1 cellular context compared by ENCODE assay signal in genomic region chr1:246012271-246012854, GRCh38.
TF ChIP-seq lines count a peak whose summit lies in the region.

No MANE protein-coding gene starts in this region.

TF ChIP-seq in K562, 482 proteins besides CTCF, POLR2A, EP300 and RAD21 (continued from another document and continues in another):
- 0 out of 2 replicates have a peak, but pooled peaks have one; percentile 49 for TF ChIP-seq CHAMP1 (IDR thresholded peaks at IDR 0.05)
- no peak for TF ChIP-seq SUPT5H (IDR thresholded peaks at IDR 0.05)
- TF ChIP-seq FUS (optimal IDR thresholded peaks at IDR 0.05; ENCODE audit: low read depth, low read length), result no peak
- no peak for TF ChIP-seq POLR3A (IDR thresholded peaks at IDR 0.05; ENCODE audit: borderline replicate concordance, extremely low read depth, insufficient read depth, insufficient read length)
- TF ChIP-seq NR2F6 (CRISPR knock-in tag; IDR thresholded peaks at IDR 0.05), result no peak
- peak; percentile 46; the same call in 1 of the 2 replicates for TF ChIP-seq MTA3 (IDR thresholded peaks at IDR 0.05; ENCODE audit: borderline replicate concordance)
- TF ChIP-seq XRCC3 (IDR thresholded peaks at IDR 0.05), result no peak
- 0 out of 2 replicates have a peak, but pooled peaks have one; percentile 23 for TF ChIP-seq MECOM (CRISPR knock-in tag; IDR thresholded peaks at IDR 0.05)
- TF ChIP-seq FOXK2 (conservative IDR thresholded peaks at IDR 0.05 in 1 of 2, IDR thresholded peaks at IDR 0.05 in 1 of 2; ENCODE audit: low read depth in 2 of 2), result no peak
- TF ChIP-seq MCM5 (IDR thresholded peaks at IDR 0.05; ENCODE audit: low read depth), result no peak
- no peak for TF ChIP-seq ZNF431 (CRISPR knock-in tag; IDR thresholded peaks at IDR 0.05)
- TF ChIP-seq SMAD2 (IDR thresholded peaks at IDR 0.05; ENCODE audit: low read depth, low read length), result no peak
- TF ChIP-seq JUND (IDR thresholded peaks at IDR 0.05; ENCODE audit: borderline replicate concordance, low read depth, low read length), result no peak
- TF ChIP-seq JUND (tag; IDR thresholded peaks at IDR 0.05; ENCODE audit: borderline replicate concordance, low read depth, low read length), result 0 out of 3 replicates have a peak, but pooled peaks have one; percentile 10
- TF ChIP-seq ADNP (tag; IDR thresholded peaks at IDR 0.05), result no peak
- peak in 1 of 2 experiments; percentile 60; a peak in 2 of 4 replicates for TF ChIP-seq MAZ (CRISPR knock-in tag; conservative IDR thresholded peaks at IDR 0.05 in 1 of 2, IDR thresholded peaks at IDR 0.05 in 1 of 2)
- TF ChIP-seq MYNN (IDR thresholded peaks at IDR 0.05), result no peak
- no peak for TF ChIP-seq MYNN (CRISPR knock-in tag; IDR thresholded peaks at IDR 0.05)
- TF ChIP-seq SREBF2 (CRISPR knock-in tag; IDR thresholded peaks at IDR 0.05), result no peak
- TF ChIP-seq ZNF766 (CRISPR knock-in tag; conservative IDR thresholded peaks at IDR 0.05), result 0 out of 2 replicates have a peak, but pooled peaks have one; percentile 56
- no peak for TF ChIP-seq ZNF232 (CRISPR knock-in tag; IDR thresholded peaks at IDR 0.05)
- TF ChIP-seq MYC (IDR thresholded peaks at IDR 0.05; ENCODE audit: low read depth, low read length), result no peak
- TF ChIP-seq MYC (CRISPR knock-in tag; IDR thresholded peaks at IDR 0.05; ENCODE audit: borderline replicate concordance, low read depth), result no peak
- TF ChIP-seq LCOR (CRISPR knock-in tag; IDR thresholded peaks at IDR 0.05), result no peak
- TF ChIP-seq KLF6 (CRISPR knock-in tag; IDR thresholded peaks at IDR 0.05; ENCODE audit: borderline replicate concordance), result no peak
- TF ChIP-seq GTF2F1 (IDR thresholded peaks at IDR 0.05; ENCODE audit: low read depth, low read length), result no peak
- no peak for TF ChIP-seq MYBL2 (IDR thresholded peaks at IDR 0.05; ENCODE audit: low read depth)
- no peak for TF ChIP-seq MYBL2 (CRISPR knock-in tag; IDR thresholded peaks at IDR 0.05; ENCODE audit: borderline replicate concordance)
- 0 out of 2 replicates have a peak, but pooled peaks have one; percentile 13 for TF ChIP-seq CEBPB (tag; IDR thresholded peaks at IDR 0.05)
- TF ChIP-seq ARID2 (IDR thresholded peaks at IDR 0.05), result peak; percentile 76
- TF ChIP-seq ZBTB40 (IDR thresholded peaks at IDR 0.05), result no peak
- TF ChIP-seq ZBTB40 (CRISPR knock-in tag; IDR thresholded peaks at IDR 0.05), result no peak
- peak; percentile 77 for TF ChIP-seq CC2D1A (IDR thresholded peaks at IDR 0.05)
- no peak for TF ChIP-seq FOXP1 (CRISPR knock-in tag; IDR thresholded peaks at IDR 0.05)
- TF ChIP-seq HDGF (IDR thresholded peaks at IDR 0.05), result 0 out of 2 replicates have a peak, but pooled peaks have one; percentile 34
- no peak for TF ChIP-seq ZNF511 (CRISPR knock-in tag; IDR thresholded peaks at IDR 0.05)
- TF ChIP-seq JUN (IDR thresholded peaks at IDR 0.05; ENCODE audit: borderline replicate concordance, low read depth, low read length), result no peak
- no peak for TF ChIP-seq JUN (CRISPR knock-in tag; IDR thresholded peaks at IDR 0.05; ENCODE audit: borderline replicate concordance)
- no peak for TF ChIP-seq BDP1 (IDR thresholded peaks at IDR 0.05; ENCODE audit: insufficient read depth, insufficient read length)
- no peak for TF ChIP-seq SRSF9 (IDR thresholded peaks at IDR 0.05; ENCODE audit: borderline replicate concordance, low read depth, low read length)
- TF ChIP-seq FOXJ3 (CRISPR knock-in tag; IDR thresholded peaks at IDR 0.05), result no peak
- TF ChIP-seq DEAF1 (CRISPR knock-in tag; IDR thresholded peaks at IDR 0.05), result peak; percentile 84
- TF ChIP-seq ETS1 (conservative IDR thresholded peaks at IDR 0.05; ENCODE audit: control insufficient read depth, low read depth, low read length), result no peak
- TF ChIP-seq ZNF445 (CRISPR knock-in tag; IDR thresholded peaks at IDR 0.05; ENCODE audit: low read depth), result no peak
- TF ChIP-seq ZBTB33 (CRISPR knock-in tag; IDR thresholded peaks at IDR 0.05), result peak; percentile 34; the same call in 1 of the 2 replicates
- no peak for TF ChIP-seq ZNF395 (CRISPR knock-in tag; IDR thresholded peaks at IDR 0.05)
- TF ChIP-seq FOXM1 (IDR thresholded peaks at IDR 0.05; ENCODE audit: low read depth), result 0 out of 2 replicates have a peak, but pooled peaks have one; percentile 28
- TF ChIP-seq FOXM1 (CRISPR knock-in tag; IDR thresholded peaks at IDR 0.05; ENCODE audit: low read depth), result no peak
- no peak for TF ChIP-seq CBFA2T2 (conservative IDR thresholded peaks at IDR 0.05)
